ENCODE assay signal across 9 cellular contexts in the genomic region with DNA sequence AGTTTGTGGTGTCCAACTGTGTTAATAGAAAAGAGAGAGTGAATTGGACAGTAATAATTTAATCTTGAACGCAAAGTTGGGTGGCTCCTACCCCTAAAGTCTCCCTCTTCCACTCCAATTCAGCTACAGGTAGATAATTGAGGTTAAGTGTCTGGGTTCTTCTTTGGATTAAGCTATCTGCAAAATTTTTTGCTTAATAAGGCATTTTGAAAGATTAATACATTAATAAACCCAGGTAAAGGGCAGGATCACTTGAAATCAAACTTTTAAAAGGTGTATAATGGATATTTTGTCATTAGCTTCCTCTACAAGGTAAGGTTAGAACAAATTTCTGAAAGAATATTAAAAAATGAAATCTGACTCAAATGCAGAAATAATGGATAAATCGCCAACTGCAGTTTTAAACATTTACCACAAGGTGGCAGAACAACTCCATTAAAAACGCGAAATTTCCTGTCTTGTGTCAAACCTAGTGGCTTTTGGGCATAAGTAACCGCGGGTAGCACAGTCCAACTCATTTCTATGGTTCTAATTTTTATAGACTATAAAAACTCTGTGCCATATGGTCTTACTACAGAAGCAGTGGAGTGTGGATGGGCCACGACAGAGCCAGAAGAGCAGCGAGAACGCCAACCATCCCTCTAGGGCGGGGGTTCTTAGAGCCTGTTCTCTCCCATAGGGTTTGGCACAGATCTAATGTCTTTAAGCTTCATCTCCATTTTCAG.
DNase-seq lines count a peak whose midpoint lies in the region; ATAC-seq, FAIRE-seq and TF ChIP-seq lines count a peak whose summit lies in the region.
"Had no signal": no experiment of that assay in that cellular context is flagged by ENCODE, and none has a peak within 500 bp of the region (broad histone marks: within the 10 kb centered on the region; RNA-seq: fewer than 3 reads in every experiment).

No MANE protein-coding gene starts in this region.

- TF ChIP-seq EP300 in HepG2 (IDR thresholded peaks at IDR 0.05; ENCODE audit: low read depth in 2 of 2, low read length in 2 of 2) (no peak), HepG2 (CRISPR knock-in tag; IDR thresholded peaks at IDR 0.05; ENCODE audit: borderline replicate concordance) (no peak)

- H3K4me2 ChIP-seq in OCI-LY3 (ENCODE audit: low read length) (peak overlapping the region; percentile 42), HepG2 (ENCODE audit: low read depth, low read length) (no peak overlapping the region)

- peaks cover 49% of the 10 kb centered on the region for H3K27me3 ChIP-seq in OCI-LY3 (ENCODE audit: low read depth, low read length)
- H3K27me3 ChIP-seq in colonic mucosa: no peaks in the 10 kb centered on the region
- no peaks in the 10 kb centered on the region for H3K27me3 ChIP-seq in HepG2 (ENCODE audit: control insufficient read depth in 1 of 2, insufficient read depth in 2 of 2, low read length in 2 of 2)

- H3K79me2 ChIP-seq in OCI-LY3 (ENCODE audit: low read length) (no peaks in the 10 kb centered on the region), HepG2 (ENCODE audit: insufficient read depth, low read length) (no peaks in the 10 kb centered on the region)

- WGBS in HepG2 (ENCODE audit: low lambda C conversion rate): 55% methylated on average over 10 of the region's 10 CpGs

- TF ChIP-seq CTCF in OCI-LY3 (IDR thresholded peaks at IDR 0.05; ENCODE audit: low read depth, low read length) (peak; percentile 64), colonic mucosa (IDR thresholded peaks at IDR 0.05) (peak; percentile 84), HepG2 (CRISPR knock-in tag; IDR thresholded peaks at IDR 0.05) (peak; percentile 73)

- H2AFZ ChIP-seq in OCI-LY3 (ENCODE audit: low read depth, low read length): no peak overlapping the region
- H2AFZ ChIP-seq in HepG2 (ENCODE audit: low read length): no peak overlapping the region

- intact Hi-C loops in colonic mucosa (cut with DNase I) (loop anchor here (2.0 kb wide), 1 partner anchor 746 kb away; no protein-coding TSS in a partner anchor), HepG2 (cut with micrococcal nuclease; ENCODE audit: unreplicated experiment) (loop anchor here (1.0 to 5.0 kb wide), 2 partner anchors 746 to 1015 kb away; no protein-coding TSS in a partner anchor)

- no peaks in the 10 kb centered on the region for H3K36me3 ChIP-seq in OCI-LY3 (replicated peaks; ENCODE audit: low read depth, low read length)
- no peaks in the 10 kb centered on the region for H3K36me3 ChIP-seq in colonic mucosa
- peaks cover 25 to 56% of the 10 kb centered on the region in 2 experiments; a peak in 4 of 5 replicates for H3K36me3 ChIP-seq in HepG2 (replicated peaks in 1 of 2; ENCODE audit: control insufficient read depth in 1 of 2, insufficient read depth in 2 of 2, low read length in 2 of 2)

- H3K27ac ChIP-seq in OCI-LY3 (ENCODE audit: low read length) (no peak overlapping the region), colonic mucosa (no peak overlapping the region), HepG2 (ENCODE audit: extremely low read length, insufficient read depth, low read length) (no peak overlapping the region)

- TF ChIP-seq POLR2A in HepG2 (IDR thresholded peaks at IDR 0.05; ENCODE audit: insufficient read depth in 1 of 2, low read depth in 2 of 2, low read length in 2 of 2): no peak

- peaks cover 29% of the 10 kb centered on the region for H3K4me1 ChIP-seq in OCI-LY3 (ENCODE audit: low read length)
- H3K4me1 ChIP-seq in colonic mucosa: no peaks in the 10 kb centered on the region
- H3K4me1 ChIP-seq in HepG2 (ENCODE audit: insufficient read depth, low read length): no peaks in the 10 kb centered on the region

- DNase-seq in DMS114 treated with DMSO at 0.1 percent for 48 hours (lab: John Stamatoyannopoulos, UW; ENCODE audit: unreplicated experiment) (peak; percentile 33), HuH-7.5 (ENCODE audit: low spot score) (peak; percentile 30), colonic mucosa (no peak), HepG2 (ENCODE audit: low spot score) (peak; percentile 41), urothelium cell line (ENCODE audit: low spot score) (peak; percentile 46), GOT3 (lab: John Stamatoyannopoulos, UW) (no peak)

- ATAC-seq in HepG2 (peak; percentile 28; the same call in 2 of the 3 replicates), HG02678 (IDR thresholded peaks at IDR 0.05; ENCODE audit: unreplicated experiment) (no peak)

- CTCF ChIA-PET in HepG2 (lab: Yijun Ruan, JAX; ENCODE audit: low intra/inter-chr PET ratio, low total read pairs): interaction anchor here (2.7 kb wide), 1 partner anchor 747 kb away, joined by 25 read pairs; no protein-coding TSS in a partner anchor

- H3K9me3 ChIP-seq in OCI-LY3 (ENCODE audit: insufficient read depth, low read length): no peaks in the 10 kb centered on the region
- H3K9me3 ChIP-seq in colonic mucosa: no peaks in the 10 kb centered on the region
- H3K9me3 ChIP-seq in HepG2 (ENCODE audit: low read length): no peaks in the 10 kb centered on the region

- H3K9ac ChIP-seq in OCI-LY3 (ENCODE audit: low read length) (no peak overlapping the region), colonic mucosa (ENCODE audit: low read depth in 2 of 2, low read length in 2 of 2) (no peak overlapping the region), HepG2 (ENCODE audit: insufficient read depth, low read depth, low read length) (no peak overlapping the region)

- H3K4me3 ChIP-seq in OCI-LY3 (ENCODE audit: low read length): no peak overlapping the region
- no peak overlapping the region for H3K4me3 ChIP-seq in colonic mucosa
- no peak overlapping the region for H3K4me3 ChIP-seq in HepG2 (replicated peaks in 1 of 3; ENCODE audit: insufficient read depth in 1 of 3, low read depth in 2 of 3, low read length in 3 of 3)
- H3K4me3 ChIP-seq: skin epidermis had no signal

- no peaks in the 10 kb centered on the region for H4K20me1 ChIP-seq in OCI-LY3 (ENCODE audit: insufficient read depth, low read length)
- H4K20me1 ChIP-seq in HepG2 (ENCODE audit: insufficient read depth, low read length): no peaks in the 10 kb centered on the region

- peak; percentile 56; the same call in 1 of the 2 replicates for TF ChIP-seq RAD21 in HepG2 (CRISPR knock-in tag; IDR thresholded peaks at IDR 0.05)

- BruUV-seq in HepG2 (replicated peaks; lab: Mats Ljungman, UMichigan): no TSS peak

- in situ Hi-C loops in HepG2 (cut with HindIII; ENCODE audit: extremely low pct_ligation_motif_present, low pct_unique_long_range_greater_than_20kb): loop anchor here (5.0 kb wide), 1 partner anchor 745 kb away; no protein-coding TSS in a partner anchor

- peak; percentile 92 for FAIRE-seq in HepG2 (lab: Jason Lieb, UNC)
- FAIRE-seq in urothelium cell line (lab: Jason Lieb, UNC): no peak

- POLR2A ChIA-PET in HepG2 (lab: Yijun Ruan, JAX): interaction anchor here (1.3 kb wide), 1 partner anchor 738 kb away, joined by 3 read pairs; a partner anchor contains a TSS

TF ChIP-seq in HepG2, 621 proteins besides CTCF, POLR2A, EP300 and RAD21:
- TF ChIP-seq ZNF766 (CRISPR knock-in tag; IDR thresholded peaks at IDR 0.05; ENCODE audit: borderline replicate concordance): no peak
- TF ChIP-seq SMC3 (IDR thresholded peaks at IDR 0.05; ENCODE audit: low read length): peak; percentile 67
- TF ChIP-seq MZF1 (CRISPR knock-in tag; IDR thresholded peaks at IDR 0.05; ENCODE audit: borderline replicate concordance): no peak
- TF ChIP-seq MAFF (IDR thresholded peaks at IDR 0.05; ENCODE audit: low read depth, low read length): peak; percentile 50
- TF ChIP-seq ZNF354B (CRISPR knock-in tag; IDR thresholded peaks at IDR 0.05): no peak
- no peak for TF ChIP-seq ZNF33A (CRISPR knock-in tag; IDR thresholded peaks at IDR 0.05; ENCODE audit: borderline replicate concordance)
- peak; percentile 33 to 70; a peak in 2 of 4 replicates for TF ChIP-seq MAFK (conservative IDR thresholded peaks at IDR 0.05 in 1 of 2, IDR thresholded peaks at IDR 0.05 in 1 of 2; ENCODE audit: low read length in 2 of 2)
- peak; percentile 75 for TF ChIP-seq STAG1 (CRISPR knock-in tag; IDR thresholded peaks at IDR 0.05)

Comparison
In these comparisons a context has a peak if more than half of its experiments do, and no peak if none do; other contexts are left out.
1. DNase-seq: peak in DMS114 treated with DMSO at 0.1 percent for 48 hours (single experiment), HuH-7.5 (single experiment), HepG2 (single experiment) and urothelium cell line (single experiment); none in colonic mucosa (single experiment) and GOT3 (single experiment).
2. Peak in every context shown above with its lines, with median percentiles within 50 percentile points of each other: CTCF ChIP-seq.